Comparison of ENCODE assay signal across 8 cellular contexts in the genomic region with DNA sequence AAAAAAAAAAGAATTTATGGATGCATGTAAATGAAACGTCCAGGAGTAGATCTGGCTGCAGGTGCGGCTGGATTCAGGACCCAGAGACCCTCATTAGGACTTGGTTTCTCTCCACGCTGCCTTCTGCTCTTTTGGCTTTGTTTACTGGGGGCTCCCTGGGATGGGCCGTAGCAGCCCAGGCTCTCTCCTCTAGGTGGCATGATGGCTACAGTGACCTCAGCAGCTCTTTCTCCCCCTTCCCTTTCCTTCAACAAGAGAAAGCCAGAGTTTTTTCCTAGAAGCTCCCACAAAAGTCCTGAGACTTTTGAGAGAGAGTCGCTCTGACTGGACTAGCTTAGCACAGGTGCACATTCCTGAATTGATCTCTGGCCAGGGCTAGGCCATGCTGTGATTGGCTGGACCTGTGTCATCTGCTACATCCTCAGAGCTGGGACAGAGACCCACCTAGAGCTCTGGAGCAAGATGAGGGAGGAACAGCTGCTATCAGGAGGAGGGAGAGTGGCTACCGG.
A peak's percentile ranks its signal among the peaks of the same experiment; 100 is the strongest.
DNase-seq lines count a peak whose midpoint lies in the region; ATAC-seq and TF ChIP-seq lines count a peak whose summit lies in the region.

No MANE protein-coding gene starts in this region.

- H3K4me3 ChIP-seq in CD4-positive, CD25-positive, alpha-beta regulatory T cell (ENCODE audit: low read depth, low read length), result peak overlapping the region; percentile 48
- H3K4me3 ChIP-seq in liver (ENCODE audit: low read depth in 1 of 3, low read length in 3 of 3), result no peak overlapping the region

- CTCF ChIA-PET in T-cell (lab: Charles Lee), result interaction anchor here (0.5 to 3.2 kb wide), 16 partner anchors 18 to 109 kb away, joined by 3 to 23 read pairs (median 4); no protein-coding TSS in a partner anchor

- no peaks in the 10 kb centered on the region for H3K27me3 ChIP-seq in CD4-positive, CD25-positive, alpha-beta regulatory T cell (ENCODE audit: control insufficient read depth, insufficient read depth, low read length)
- no peaks in the 10 kb centered on the region for H3K27me3 ChIP-seq in liver (ENCODE audit: control insufficient read depth in 4 of 4, insufficient read depth in 4 of 4, low read length in 3 of 4)

- WGBS in liver, result 24% methylated on average over 6 of the region's 6 CpGs

- peaks cover 21% of the 10 kb centered on the region for H3K4me1 ChIP-seq in CD4-positive, CD25-positive, alpha-beta regulatory T cell (ENCODE audit: control insufficient read depth, insufficient read depth, low read length, poor library complexity, severe bottlenecking)
- peaks cover 1 to 16% (median 8%) of the 10 kb centered on the region in 4 donors for H3K4me1 ChIP-seq in liver (ENCODE audit: control insufficient read depth in 4 of 4, insufficient read depth in 4 of 4, low read length in 3 of 4)

- peak; percentile 73 for TF ChIP-seq CTCF in liver (IDR thresholded peaks at IDR 0.05; ENCODE audit: low read depth, low read length, missing input control)

- no peaks in the 10 kb centered on the region for H3K36me3 ChIP-seq in CD4-positive, CD25-positive, alpha-beta regulatory T cell (ENCODE audit: control insufficient read depth, insufficient read depth, low read length)
- no peaks in the 10 kb centered on the region for H3K36me3 ChIP-seq in liver (ENCODE audit: control insufficient read depth in 4 of 4, insufficient read depth in 3 of 4, low read depth in 1 of 4, low read length in 3 of 4)

- peak overlapping the region; percentile 48 to 86 (median 81) for H3K27ac Mint-ChIP-seq in CD4-positive, CD25-positive, alpha-beta regulatory T cell
- H3K27ac Mint-ChIP-seq in T-cell, result peak overlapping the region; percentile 86 to 95

- H3K9me3 ChIP-seq in CD4-positive, CD25-positive, alpha-beta regulatory T cell (ENCODE audit: control insufficient read depth in 2 of 2, low read length in 2 of 2), result no peaks in the 10 kb centered on the region
- no peaks in the 10 kb centered on the region for H3K9me3 ChIP-seq in liver (ENCODE audit: control insufficient read depth in 4 of 4, low read length in 3 of 4)

- H3K9me3 Mint-ChIP-seq in CD4-positive, CD25-positive, alpha-beta regulatory T cell, result no peaks in the 10 kb centered on the region
- no peaks in the 10 kb centered on the region for H3K9me3 Mint-ChIP-seq in T-cell

- POLR2A ChIA-PET in T-cell (lab: Charles Lee), result interaction anchor here (0.5 to 1.0 kb wide), 5 partner anchors 13 to 103 kb away, joined by 3 to 11 read pairs (median 4); no protein-coding TSS in a partner anchor

- peaks cover 12% of the 10 kb centered on the region for H3K27me3 Mint-ChIP-seq in CD4-positive, CD25-positive, alpha-beta regulatory T cell
- no peaks in the 10 kb centered on the region for H3K27me3 Mint-ChIP-seq in T-cell

- H3K4me3 Mint-ChIP-seq in CD4-positive, CD25-positive, alpha-beta regulatory T cell, result peak overlapping the region in 3 of 4 donors; percentile 13 to 56 (median 41)
- H3K4me3 Mint-ChIP-seq in T-cell, result peak overlapping the region; percentile 5 to 59 (median 24)

- peak in 2 of 3 donors; percentile 28 to 38 for DNase-seq in CD4-positive, CD25-positive, alpha-beta regulatory T cell
- DNase-seq in T-cell (peak in 23 of 34 experiments; percentile 11 to 48 (median 28)), dermis microvascular lymphatic vessel endothelial cell (ENCODE audit: low read depth in 2 of 2) (peak; percentile 25 to 56), stromal cell of bone marrow (ENCODE audit: low read depth) (peak; percentile 41), ureter (ENCODE audit: low spot score) (no peak)

- peaks cover 4% of the 10 kb centered on the region for H3K36me3 Mint-ChIP-seq in CD4-positive, CD25-positive, alpha-beta regulatory T cell
- H3K36me3 Mint-ChIP-seq in T-cell, result no peaks in the 10 kb centered on the region

- peaks cover 21 to 37% (median 25%) of the 10 kb centered on the region in 4 donors for H3K4me1 Mint-ChIP-seq in CD4-positive, CD25-positive, alpha-beta regulatory T cell
- H3K4me1 Mint-ChIP-seq in T-cell, result peaks cover 44 to 58% (median 45%) of the 10 kb centered on the region in 3 donors

- TF ChIP-seq RAD21 in liver (IDR thresholded peaks at IDR 0.05), result peak; percentile 92 to 95

- H3K27ac ChIP-seq in CD4-positive, CD25-positive, alpha-beta regulatory T cell (ENCODE audit: insufficient read depth, low read length, poor library complexity, severe bottlenecking), result no peak overlapping the region
- H3K27ac ChIP-seq in liver (ENCODE audit: low read depth in 1 of 2, low read length in 2 of 2), result no peak overlapping the region

- ATAC-seq in CD4-positive, CD25-positive, alpha-beta regulatory T cell (ENCODE audit: low read depth in 2 of 2), result peak; percentile 40 to 66
- peak; percentile 62 for ATAC-seq in GM19035 (IDR thresholded peaks at IDR 0.05; ENCODE audit: unreplicated experiment)
- ATAC-seq in HG03432 (IDR thresholded peaks at IDR 0.05; ENCODE audit: unreplicated experiment), result peak; percentile 75
- ATAC-seq in T-cell (replicated peaks in 1 of 4), result peak; percentile 46 to 73 (median 62)

- no peak overlapping the region for H3K9ac ChIP-seq in liver (ENCODE audit: low read depth in 1 of 2, low read length in 2 of 2)

TF ChIP-seq in liver, 16 proteins besides CTCF, POLR2A, EP300 and RAD21:
- TF ChIP-seq HNF4A (conservative IDR thresholded peaks at IDR 0.05) (no peak), NR2F2 (IDR thresholded peaks at IDR 0.05) (no peak)
